ENCODE assay signal across 15 cellular contexts in the genomic region with DNA sequence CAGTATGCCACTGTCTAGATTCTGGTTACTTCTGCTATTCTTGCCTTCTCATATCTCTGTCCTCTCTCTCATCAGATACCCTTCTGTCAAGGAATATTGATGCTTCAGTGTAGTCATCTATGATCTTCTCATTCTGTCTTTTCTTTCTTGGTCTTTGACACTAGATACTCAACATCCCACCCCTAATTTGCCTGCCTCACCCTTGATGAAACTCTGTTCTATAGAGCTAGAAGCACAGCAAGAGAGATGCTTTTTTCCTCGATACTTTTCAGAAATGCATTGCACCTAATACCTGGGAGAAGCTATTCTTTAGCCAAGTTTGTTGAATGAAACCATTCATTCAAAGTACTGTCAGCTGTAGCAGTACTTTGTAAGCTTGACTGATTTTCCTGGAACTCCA. TPM values are rescaled to one million over a fixed set of nuclear protein-coding genes. Genes with fewer than 3 reads are reported as not detected.
DNase-seq lines count a peak whose midpoint lies in the region; ATAC-seq and TF ChIP-seq lines count a peak whose summit lies in the region.
"Had no signal": no experiment of that assay in that cellular context is flagged by ENCODE, and none has a peak within 500 bp of the region (broad histone marks: within the 10 kb centered on the region; RNA-seq: fewer than 3 reads in every experiment).

No MANE protein-coding gene starts in this region.

- H3K79me2 ChIP-seq in SU-DHL-6 (ENCODE audit: insufficient read depth, low read length) = peaks cover 90% of the 10 kb centered on the region

- H3K27me3 Mint-ChIP-seq in natural killer cell (ENCODE audit: low read depth in 2 of 2) (no peaks in the 10 kb centered on the region), mesothelial cell of epicardium (ENCODE audit: low read depth) (no peaks in the 10 kb centered on the region)
- H3K27me3 Mint-ChIP-seq in natural killer cell treated with Interleukin-12 subunit alpha and Interleukin-12 subunit beta and Interleukin-15 and Interleukin-18, amount 100 ng/mL, for 72 hours = no peaks in the 10 kb centered on the region

- peaks cover 12% of the 10 kb centered on the region for H3K36me3 Mint-ChIP-seq in natural killer cell
- H3K36me3 Mint-ChIP-seq in natural killer cell treated with Interleukin-12 subunit alpha and Interleukin-12 subunit beta and Interleukin-15 and Interleukin-18, amount 100 ng/mL, for 72 hours = peaks cover 33% of the 10 kb centered on the region
- peaks cover 40% of the 10 kb centered on the region for H3K36me3 Mint-ChIP-seq in mesothelial cell of epicardium

- H3K4me1 ChIP-seq in foreskin keratinocyte = peaks cover 20% of the 10 kb centered on the region
- H3K4me1 ChIP-seq in tibial nerve = peaks cover 0 to 49% (median 21%) of the 10 kb centered on the region in 4 donors

- H3K36me3 ChIP-seq in SU-DHL-6 (ENCODE audit: low read length) = peaks cover 28% of the 10 kb centered on the region
- peaks cover 0 to 40% (median 4%) of the 10 kb centered on the region in 3 donors for H3K36me3 ChIP-seq in tibial nerve

- intact Hi-C loops in natural killer cell (cut with micrococcal nuclease) = no loop called here

- H3K27ac ChIP-seq in SU-DHL-6 (ENCODE audit: low read depth, low read length) (peak overlapping the region; percentile 77; the same call in 1 of the 2 replicates), foreskin keratinocyte (no peak overlapping the region), tibial nerve (no peak overlapping the region)
- H3K27ac ChIP-seq: KMS-11 had no signal

- no peak overlapping the region for H3K9ac ChIP-seq in SU-DHL-6 (ENCODE audit: low read length)
- H3K9ac ChIP-seq: KMS-11 had no signal

- H3K27ac Mint-ChIP-seq in natural killer cell (peak overlapping the region; percentile 4 to 41), mesothelial cell of epicardium (peak overlapping the region; percentile 34)
- H3K27ac Mint-ChIP-seq in natural killer cell treated with Interleukin-12 subunit alpha and Interleukin-12 subunit beta and Interleukin-15 and Interleukin-18, amount 100 ng/mL, for 72 hours = no peak overlapping the region

- ATAC-seq in natural killer cell = no peak
- ATAC-seq in natural killer cell treated with Interleukin-12 subunit alpha and Interleukin-12 subunit beta and Interleukin-15 and Interleukin-18, amount 100 ng/mL, for 72 hours = no peak
- no peak for ATAC-seq in foreskin keratinocyte
- no peak for ATAC-seq in HG03139 (IDR thresholded peaks at IDR 0.05; ENCODE audit: unreplicated experiment)

- H3K9me3 ChIP-seq in SU-DHL-6 (ENCODE audit: insufficient read depth, low read length) = no peaks in the 10 kb centered on the region
- no peaks in the 10 kb centered on the region for H3K9me3 ChIP-seq in tibial nerve

- no peak for DNase-seq in natural killer cell
- no peak for DNase-seq in natural killer cell treated with Interleukin-12 subunit alpha and Interleukin-12 subunit beta and Interleukin-15 and Interleukin-18, amount 100 ng/mL, for 72 hours (ENCODE audit: low spot score)
- no peak for DNase-seq in mesothelial cell of epicardium (ENCODE audit: low spot score in 2 of 2, unreplicated experiment in 2 of 2)
- DNase-seq in foreskin keratinocyte = no peak
- DNase-seq in tibial nerve (ENCODE audit: low spot score in 2 of 2) = no peak
- DNase-seq: ACHN, H9, NCI-H1105 treated with DMSO at 0.1 percent for 48 hours, NCI-H1930, NCI-H2171 treated with DMSO at 0.1 percent for 48 hours, NCI-H524, SHP77 treated with DMSO at 0.1 percent for 48 hours had no signal

- H3F3A ChIP-seq in SU-DHL-6 (ENCODE audit: insufficient read depth) = peaks cover 21% of the 10 kb centered on the region

- H4K20me1 ChIP-seq in SU-DHL-6 (ENCODE audit: low read depth, low read length) = peaks cover 46% of the 10 kb centered on the region

- no peaks in the 10 kb centered on the region for H3K9me2 ChIP-seq in SU-DHL-6 (replicated peaks; ENCODE audit: insufficient read depth, low read length)

- H3K27me3 ChIP-seq in SU-DHL-6 (ENCODE audit: low read length) (no peaks in the 10 kb centered on the region), foreskin keratinocyte (no peaks in the 10 kb centered on the region), tibial nerve (no peaks in the 10 kb centered on the region)

- H2AFZ ChIP-seq in SU-DHL-6 (ENCODE audit: low read depth, low read length, severe bottlenecking) = no peak overlapping the region

- H3K4me3 ChIP-seq in SU-DHL-6 (ENCODE audit: insufficient read depth, low read length, poor library complexity, severe bottlenecking) = no peak overlapping the region
- H3K4me3 ChIP-seq in tibial nerve = no peak overlapping the region

- H3K4me3 Mint-ChIP-seq in natural killer cell = no peak overlapping the region
- H3K4me3 Mint-ChIP-seq in natural killer cell treated with Interleukin-12 subunit alpha and Interleukin-12 subunit beta and Interleukin-15 and Interleukin-18, amount 100 ng/mL, for 72 hours = no peak overlapping the region
- H3K4me3 Mint-ChIP-seq in mesothelial cell of epicardium = no peak overlapping the region
- H3K4me3 Mint-ChIP-seq: H9 had no signal

- TF ChIP-seq CTCF in natural killer cell (IDR thresholded peaks at IDR 0.05) (no peak), SU-DHL-6 (IDR thresholded peaks at IDR 0.05; ENCODE audit: insufficient read depth, low read length, poor library complexity, severe bottlenecking) (no peak), mesothelial cell of epicardium (IDR thresholded peaks at IDR 0.05; ENCODE audit: unreplicated experiment) (no peak), foreskin keratinocyte (conservative IDR thresholded peaks at IDR 0.05) (no peak), tibial nerve (IDR thresholded peaks at IDR 0.05) (no peak)

- peak overlapping the region; percentile 44 for H3K4me2 ChIP-seq in SU-DHL-6 (ENCODE audit: low read depth, low read length, poor library complexity, severe bottlenecking)
- H3K4me2 ChIP-seq: KMS-11 had no signal

- TF ChIP-seq EP300 in tibial nerve (IDR thresholded peaks at IDR 0.05) = no peak

- H3K9me3 Mint-ChIP-seq in natural killer cell (no peaks in the 10 kb centered on the region), mesothelial cell of epicardium (peaks cover 9% of the 10 kb centered on the region)
- no peaks in the 10 kb centered on the region for H3K9me3 Mint-ChIP-seq in natural killer cell treated with Interleukin-12 subunit alpha and Interleukin-12 subunit beta and Interleukin-15 and Interleukin-18, amount 100 ng/mL, for 72 hours
- H3K9me3 Mint-ChIP-seq: H9 had no signal

- no peak for TF ChIP-seq POLR2A in tibial nerve (IDR thresholded peaks at IDR 0.05)

- H3K4me1 Mint-ChIP-seq in natural killer cell (peaks cover 38 to 40% of the 10 kb centered on the region in 2 donors), mesothelial cell of epicardium (peaks cover 28% of the 10 kb centered on the region)
- peaks cover 35 to 42% of the 10 kb centered on the region in 2 donors for H3K4me1 Mint-ChIP-seq in natural killer cell treated with Interleukin-12 subunit alpha and Interleukin-12 subunit beta and Interleukin-15 and Interleukin-18, amount 100 ng/mL, for 72 hours (ENCODE audit: low read depth in 2 of 2)

- WGBS in tibial nerve, 2 donors = 94 to 100% methylated on average over 1 of the region's 1 CpG

RNA-seq across cellular contexts. Expression of gene SEPTIN2, which starts 9.5 kb away (rescaled TPM):
- total RNA-seq in natural killer cell = 100 to 1,000 TPM; 275 to 315 (median 275) TPM
- total RNA-seq in natural killer cell treated with Interleukin-12 subunit alpha and Interleukin-12 subunit beta and Interleukin-15 and Interleukin-18, amount 100 ng/mL, for 72 hours = 100 to 1,000 TPM; 246 to 264 TPM
- 507 to 522 TPM (median 508 TPM) in 3 replicates for total RNA-seq in mesothelial cell of epicardium
- total RNA-seq in foreskin keratinocyte = 257 and 274 TPM in 2 replicates
- 110 and 131 TPM in 2 replicates for polyA plus RNA-seq in foreskin keratinocyte
- 100 to 1,000 TPM; 311 to 585 (median 373) TPM for total RNA-seq in tibial nerve

RNA-seq across cellular contexts. Expression of gene HDLBP, which starts 9.8 kb away (rescaled TPM):
- total RNA-seq in natural killer cell = 100 to 1,000 TPM; 170 to 200 (median 177) TPM
- total RNA-seq in natural killer cell treated with Interleukin-12 subunit alpha and Interleukin-12 subunit beta and Interleukin-15 and Interleukin-18, amount 100 ng/mL, for 72 hours = 100 to 1,000 TPM; 295 to 479 TPM
- 479 to 484 TPM (median 480 TPM) in 3 replicates for total RNA-seq in mesothelial cell of epicardium
- total RNA-seq in foreskin keratinocyte = 521 and 562 TPM in 2 replicates
- polyA plus RNA-seq in foreskin keratinocyte = 411 and 420 TPM in 2 replicates
- 100 to 1,000 TPM; 324 to 412 (median 363) TPM for total RNA-seq in tibial nerve

RNA-seq across cellular contexts. Expression of gene FARP2, which starts 30.8 kb away (rescaled TPM):
- total RNA-seq in natural killer cell (10 to 100 TPM; 26.8 to 40.6 (median 31.6) TPM), mesothelial cell of epicardium (54.9 to 55.1 TPM (median 54.9 TPM) in 3 replicates), foreskin keratinocyte (34.0 and 34.3 TPM in 2 replicates), tibial nerve (100 to 1,000 TPM in 2 of 4 donors, 10 to 100 TPM in 2; 42.7 to 229 (median 93.2) TPM)
- 10 to 100 TPM; 49.2 to 77.3 TPM for total RNA-seq in natural killer cell treated with Interleukin-12 subunit alpha and Interleukin-12 subunit beta and Interleukin-15 and Interleukin-18, amount 100 ng/mL, for 72 hours
- 8.6 and 8.7 TPM in 2 replicates for polyA plus RNA-seq in foreskin keratinocyte

Comparison
In these comparisons a context has a peak if more than half of its experiments do, and no peak if none do; other contexts are left out.
1. H3K27ac Mint-ChIP-seq: peak in natural killer cell (2 of 2) and mesothelial cell of epicardium (single experiment); none in natural killer cell treated with Interleukin-12 subunit alpha and Interleukin-12 subunit beta and Interleukin-15 and Interleukin-18, amount 100 ng/mL, for 72 hours (0 of 2).